1 cellular context compared by ENCODE assay signal in the genomic region with DNA sequence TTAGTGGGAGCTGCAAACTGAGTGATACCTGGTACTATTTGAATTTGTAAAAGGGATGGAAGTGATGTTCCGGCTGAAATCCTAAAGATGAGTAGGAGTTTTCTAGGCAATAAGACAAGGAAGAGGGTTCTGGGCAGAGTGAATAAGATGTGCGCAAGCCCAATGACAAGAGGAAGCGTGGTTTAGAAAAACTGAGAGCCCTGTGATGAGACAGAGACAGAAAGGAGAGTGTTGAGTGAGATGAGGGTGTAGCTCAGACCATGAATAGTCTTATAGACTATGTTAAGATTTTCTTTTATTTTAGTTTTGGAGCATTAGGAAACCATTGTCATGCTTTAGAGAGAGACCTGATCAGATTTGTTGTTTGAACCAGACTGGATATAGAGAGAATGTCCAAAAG.
TF ChIP-seq lines count a peak whose summit lies in the region.

No MANE protein-coding gene starts in this region.

TF ChIP-seq in HepG2, 621 proteins besides CTCF, POLR2A, EP300 and RAD21:
- TF ChIP-seq FOXO1 (CRISPR knock-in tag; IDR thresholded peaks at IDR 0.05) (no peak), ZNF20 (CRISPR knock-in tag; IDR thresholded peaks at IDR 0.05) (no peak), ZNF24 (IDR thresholded peaks at IDR 0.05) (no peak), ARID2 (CRISPR knock-in tag; IDR thresholded peaks at IDR 0.05; ENCODE audit: borderline replicate concordance) (no peak), E2F2 (CRISPR knock-in tag; IDR thresholded peaks at IDR 0.05; ENCODE audit: borderline replicate concordance) (no peak), ZNF280B (CRISPR knock-in tag; IDR thresholded peaks at IDR 0.05; ENCODE audit: borderline replicate concordance) (no peak), SAFB2 (CRISPR knock-in tag; IDR thresholded peaks at IDR 0.05; ENCODE audit: borderline replicate concordance, low read depth) (no peak), HIVEP1 (CRISPR knock-in tag; IDR thresholded peaks at IDR 0.05) (no peak), ZNF646 (CRISPR knock-in tag; IDR thresholded peaks at IDR 0.05) (no peak), KLF16 (CRISPR knock-in tag; IDR thresholded peaks at IDR 0.05) (no peak), ZSCAN22 (CRISPR knock-in tag; IDR thresholded peaks at IDR 0.05) (no peak)
- TF ChIP-seq, protein P1, sequence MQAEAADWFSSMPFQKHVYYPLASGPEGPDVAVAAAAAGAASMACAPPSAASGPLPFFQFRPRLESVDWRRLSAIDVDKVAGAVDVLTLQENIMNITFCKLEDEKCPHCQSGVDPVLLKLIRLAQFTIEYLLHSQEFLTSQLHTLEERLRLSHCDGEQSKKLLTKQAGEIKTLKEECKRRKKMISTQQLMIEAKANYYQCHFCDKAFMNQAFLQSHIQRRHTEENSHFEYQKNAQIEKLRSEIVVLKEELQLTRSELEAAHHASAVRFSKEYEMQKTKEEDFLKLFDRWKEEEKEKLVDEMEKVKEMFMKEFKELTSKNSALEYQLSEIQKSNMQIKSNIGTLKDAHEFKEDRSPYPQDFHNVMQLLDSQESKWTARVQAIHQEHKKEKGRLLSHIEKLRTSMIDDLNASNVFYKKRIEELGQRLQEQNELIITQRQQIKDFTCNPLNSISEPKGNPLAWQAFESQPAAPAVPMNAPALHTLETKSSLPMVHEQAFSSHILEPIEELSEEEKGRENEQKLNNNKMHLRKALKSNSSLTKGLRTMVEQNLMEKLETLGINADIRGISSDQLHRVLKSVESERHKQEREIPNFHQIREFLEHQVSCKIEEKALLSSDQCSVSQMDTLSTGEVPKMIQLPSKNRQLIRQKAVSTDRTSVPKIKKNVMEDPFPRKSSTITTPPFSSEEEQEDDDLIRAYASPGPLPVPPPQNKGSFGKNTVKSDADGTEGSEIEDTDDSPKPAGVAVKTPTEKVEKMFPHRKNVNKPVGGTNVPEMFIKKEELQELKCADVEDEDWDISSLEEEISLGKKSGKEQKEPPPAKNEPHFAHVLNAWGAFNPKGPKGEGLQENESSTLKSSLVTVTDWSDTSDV (CRISPR knock-in tag; IDR thresholded peaks at IDR 0.05) = no peak
- TF ChIP-seq, protein P2, sequence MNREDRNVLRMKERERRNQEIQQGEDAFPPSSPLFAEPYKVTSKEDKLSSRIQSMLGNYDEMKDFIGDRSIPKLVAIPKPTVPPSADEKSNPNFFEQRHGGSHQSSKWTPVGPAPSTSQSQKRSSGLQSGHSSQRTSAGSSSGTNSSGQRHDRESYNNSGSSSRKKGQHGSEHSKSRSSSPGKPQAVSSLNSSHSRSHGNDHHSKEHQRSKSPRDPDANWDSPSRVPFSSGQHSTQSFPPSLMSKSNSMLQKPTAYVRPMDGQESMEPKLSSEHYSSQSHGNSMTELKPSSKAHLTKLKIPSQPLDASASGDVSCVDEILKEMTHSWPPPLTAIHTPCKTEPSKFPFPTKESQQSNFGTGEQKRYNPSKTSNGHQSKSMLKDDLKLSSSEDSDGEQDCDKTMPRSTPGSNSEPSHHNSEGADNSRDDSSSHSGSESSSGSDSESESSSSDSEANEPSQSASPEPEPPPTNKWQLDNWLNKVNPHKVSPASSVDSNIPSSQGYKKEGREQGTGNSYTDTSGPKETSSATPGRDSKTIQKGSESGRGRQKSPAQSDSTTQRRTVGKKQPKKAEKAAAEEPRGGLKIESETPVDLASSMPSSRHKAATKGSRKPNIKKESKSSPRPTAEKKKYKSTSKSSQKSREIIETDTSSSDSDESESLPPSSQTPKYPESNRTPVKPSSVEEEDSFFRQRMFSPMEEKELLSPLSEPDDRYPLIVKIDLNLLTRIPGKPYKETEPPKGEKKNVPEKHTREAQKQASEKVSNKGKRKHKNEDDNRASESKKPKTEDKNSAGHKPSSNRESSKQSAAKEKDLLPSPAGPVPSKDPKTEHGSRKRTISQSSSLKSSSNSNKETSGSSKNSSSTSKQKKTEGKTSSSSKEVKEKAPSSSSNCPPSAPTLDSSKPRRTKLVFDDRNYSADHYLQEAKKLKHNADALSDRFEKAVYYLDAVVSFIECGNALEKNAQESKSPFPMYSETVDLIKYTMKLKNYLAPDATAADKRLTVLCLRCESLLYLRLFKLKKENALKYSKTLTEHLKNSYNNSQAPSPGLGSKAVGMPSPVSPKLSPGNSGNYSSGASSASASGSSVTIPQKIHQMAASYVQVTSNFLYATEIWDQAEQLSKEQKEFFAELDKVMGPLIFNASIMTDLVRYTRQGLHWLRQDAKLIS (CRISPR knock-in tag; IDR thresholded peaks at IDR 0.05) = no peak
- TF ChIP-seq, protein P3, sequence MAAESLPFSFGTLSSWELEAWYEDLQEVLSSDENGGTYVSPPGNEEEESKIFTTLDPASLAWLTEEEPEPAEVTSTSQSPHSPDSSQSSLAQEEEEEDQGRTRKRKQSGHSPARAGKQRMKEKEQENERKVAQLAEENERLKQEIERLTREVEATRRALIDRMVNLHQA (CRISPR knock-in tag; IDR thresholded peaks at IDR 0.05) = no peak
